ENCODE assay signal across 30 cellular contexts in the genomic region with DNA sequence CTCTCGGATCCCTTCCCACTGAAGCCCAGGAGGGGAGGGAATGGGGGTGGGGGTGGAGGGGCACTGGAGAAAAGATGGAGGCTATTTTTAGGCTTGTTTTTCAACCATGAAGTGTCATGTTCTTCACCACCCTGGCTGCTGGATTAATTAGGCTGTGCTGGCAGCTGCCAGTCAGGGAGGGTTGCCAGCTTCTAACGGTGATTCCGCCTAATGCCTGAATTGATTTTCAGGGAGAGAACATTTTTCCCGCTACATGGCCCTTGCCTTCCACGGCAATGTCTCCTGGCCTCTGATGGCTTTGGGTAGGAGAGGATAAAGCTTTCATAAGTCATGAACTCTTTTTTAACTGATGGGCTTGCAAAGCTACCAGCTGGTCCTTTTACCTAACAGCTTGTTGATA.
A peak's percentile ranks its signal among the peaks of the same experiment; 100 is the strongest.
DNase-seq lines count a peak whose midpoint lies in the region; ATAC-seq, FAIRE-seq and TF ChIP-seq lines count a peak whose summit lies in the region.
"Had no signal": no experiment of that assay in that cellular context is flagged by ENCODE, and none has a peak within 500 bp of the region (broad histone marks: within the 10 kb centered on the region; RNA-seq: fewer than 3 reads in every experiment).

No MANE protein-coding gene starts in this region.

- TF ChIP-seq CTCF in activated CD8-positive, alpha-beta T cell treated with anti-CD3 and anti-CD28 coated beads for 36 hours (IDR thresholded peaks at IDR 0.05): no peak
- TF ChIP-seq CTCF in endodermal cell (conservative IDR thresholded peaks at IDR 0.05): no peak

- peak overlapping the region; percentile 69 for H3K27ac Mint-ChIP-seq in activated CD8-positive, alpha-beta T cell treated with anti-CD3 and anti-CD28 coated beads for 36 hours
- no peak overlapping the region for H3K27ac Mint-ChIP-seq in activated CD8-positive, alpha-beta T cell treated with anti-CD3 and anti-CD28 coated beads, Interleukin-2, amount 10 ng/mL, durations not matched to agents 7 days and 5 days
- no peak overlapping the region for H3K27ac Mint-ChIP-seq in endodermal cell
- H3K27ac Mint-ChIP-seq: activated naive CD8-positive, alpha-beta T cell treated with anti-CD3 and anti-CD28 coated beads for 36 hours; activated T-helper 17 cell treated with anti-CD3 and anti-CD28 coated beads, Interleukin-2, amount 50 U/mL, for 72 hours; B cell had no signal

- POLR2A ChIA-PET in activated CD8-positive, alpha-beta T cell treated with anti-CD3 and anti-CD28 coated beads for 36 hours (lab: Charles Lee): interaction anchor here (1.2 kb wide), 1 partner anchor 9 kb away, joined by 4 read pairs; no protein-coding TSS in a partner anchor
- POLR2A ChIA-PET in activated CD8-positive, alpha-beta T cell treated with anti-CD3 and anti-CD28 coated beads, Interleukin-2, amount 10 ng/mL, durations not matched to agents 7 days and 5 days (lab: Charles Lee): interaction anchor here (0.7 kb wide), 1 partner anchor 173 kb away, joined by 3 read pairs; no protein-coding TSS in a partner anchor

- CTCF ChIA-PET in activated CD8-positive, alpha-beta T cell treated with anti-CD3 and anti-CD28 coated beads for 36 hours (lab: Charles Lee): interaction anchor here (1.4 kb wide), 1 partner anchor 14 kb away, joined by 5 read pairs; no protein-coding TSS in a partner anchor
- CTCF ChIA-PET in activated CD8-positive, alpha-beta T cell treated with anti-CD3 and anti-CD28 coated beads, Interleukin-2, amount 10 ng/mL, durations not matched to agents 7 days and 5 days (lab: Charles Lee): interaction anchor here (0.9 kb wide), 1 partner anchor 166 kb away, joined by 3 read pairs; no protein-coding TSS in a partner anchor

- H3K9ac ChIP-seq in endodermal cell (ENCODE audit: extremely low read depth, low read length, poor library complexity, severe bottlenecking): no peak overlapping the region
- H3K9ac ChIP-seq in skeletal muscle tissue (ENCODE audit: low read depth in 1 of 3, low read length in 3 of 3): peak overlapping the region in 1 of 3 donors; percentile 53

- peaks cover 21% of the 10 kb centered on the region for H3K4me1 Mint-ChIP-seq in activated CD8-positive, alpha-beta T cell treated with anti-CD3 and anti-CD28 coated beads for 36 hours (ENCODE audit: low read depth)
- peaks cover 9% of the 10 kb centered on the region for H3K4me1 Mint-ChIP-seq in activated CD8-positive, alpha-beta T cell treated with anti-CD3 and anti-CD28 coated beads, Interleukin-2, amount 10 ng/mL, durations not matched to agents 7 days and 5 days (ENCODE audit: low read depth)
- H3K4me1 Mint-ChIP-seq in endodermal cell: no peaks in the 10 kb centered on the region

- DNase-seq in activated CD8-positive, alpha-beta T cell treated with anti-CD3 and anti-CD28 coated beads for 36 hours: no peak
- DNase-seq in activated CD8-positive, alpha-beta T cell treated with anti-CD3 and anti-CD28 coated beads, Interleukin-2, amount 10 ng/mL, durations not matched to agents 7 days and 5 days: no peak
- DNase-seq in NCI-H446 (lab: John Stamatoyannopoulos, UW) (peak; percentile 68 to 93), endodermal cell (peak; percentile 39), LoVo (ENCODE audit: low spot score) (no peak), HTR-8/SVneo (ENCODE audit: insufficient read length, low spot score) (no peak), HT-29 (ENCODE audit: low spot score) (no peak)
- DNase-seq: activated CD4-positive, alpha-beta T cell treated with anti-CD3 and anti-CD28 coated beads, Interleukin-2, amount 50 U/mL, for 1 hour; activated CD8-positive, alpha-beta memory T cell treated with anti-CD3 and anti-CD28 coated beads, Interleukin-2, amount 50 U/mL, for 4 hours; activated naive CD8-positive, alpha-beta T cell treated with anti-CD3 and anti-CD28 coated beads for 36 hours; DMS79; effector memory CD4-positive, alpha-beta T cell; Karpas-422; NCI-H2227 treated with DMSO at 0.1 percent for 48 hours; spleen; stimulated activated CD4-positive, alpha-beta T cell treated with anti-CD3 and anti-CD28 coated beads, Interleukin-4, amount 100 ng/mL, for 24 hours; stomach had no signal

- H3K36me3 Mint-ChIP-seq in activated CD8-positive, alpha-beta T cell treated with anti-CD3 and anti-CD28 coated beads for 36 hours (ENCODE audit: low read depth): peaks cover 7% of the 10 kb centered on the region
- peaks cover 20% of the 10 kb centered on the region for H3K36me3 Mint-ChIP-seq in activated CD8-positive, alpha-beta T cell treated with anti-CD3 and anti-CD28 coated beads, Interleukin-2, amount 10 ng/mL, durations not matched to agents 7 days and 5 days (ENCODE audit: low read depth)
- H3K36me3 Mint-ChIP-seq in endodermal cell (ENCODE audit: low read depth): peaks cover 15% of the 10 kb centered on the region

- H3K4me3 Mint-ChIP-seq in activated CD8-positive, alpha-beta T cell treated with anti-CD3 and anti-CD28 coated beads for 36 hours: no peak overlapping the region
- no peak overlapping the region for H3K4me3 Mint-ChIP-seq in activated CD8-positive, alpha-beta T cell treated with anti-CD3 and anti-CD28 coated beads, Interleukin-2, amount 10 ng/mL, durations not matched to agents 7 days and 5 days
- no peak overlapping the region for H3K4me3 Mint-ChIP-seq in endodermal cell
- H3K4me3 Mint-ChIP-seq: activated naive CD8-positive, alpha-beta T cell treated with anti-CD3 and anti-CD28 coated beads for 36 hours; activated T-helper 17 cell treated with anti-CD3 and anti-CD28 coated beads, Interleukin-2, amount 50 U/mL, for 72 hours; B cell had no signal

- no peak for ATAC-seq in activated CD8-positive, alpha-beta T cell treated with anti-CD3 and anti-CD28 coated beads for 36 hours
- no peak for ATAC-seq in activated CD8-positive, alpha-beta T cell treated with anti-CD3 and anti-CD28 coated beads, Interleukin-2, amount 10 ng/mL, durations not matched to agents 7 days and 5 days
- ATAC-seq: activated T-helper 17 cell treated with anti-CD3 and anti-CD28 coated beads, Interleukin-2, amount 50 U/mL, for 72 hours; Panc1 had no signal

- no peak overlapping the region for H3K4me3 ChIP-seq in endodermal cell (ENCODE audit: low read length)
- H3K4me3 ChIP-seq in skeletal muscle tissue (ENCODE audit: low read length in 3 of 3): peak overlapping the region in 2 of 3 donors; percentile 22 to 47
- H3K4me3 ChIP-seq: esophagus muscularis mucosa, prostate gland, SK-N-MC, spleen, stomach, tibial nerve had no signal

- H3K27me3 ChIP-seq in endodermal cell (ENCODE audit: control insufficient read depth, insufficient read depth, low read length, poor library complexity, severe bottlenecking): no peaks in the 10 kb centered on the region
- no peaks in the 10 kb centered on the region for H3K27me3 ChIP-seq in skeletal muscle tissue (ENCODE audit: control insufficient read depth in 3 of 3, insufficient read depth in 3 of 3, low read length in 3 of 3)
- H3K27me3 ChIP-seq: esophagus muscularis mucosa, spleen, stomach, tibial nerve had no signal

- H3K27me3 Mint-ChIP-seq in activated CD8-positive, alpha-beta T cell treated with anti-CD3 and anti-CD28 coated beads for 36 hours: no peaks in the 10 kb centered on the region
- no peaks in the 10 kb centered on the region for H3K27me3 Mint-ChIP-seq in activated CD8-positive, alpha-beta T cell treated with anti-CD3 and anti-CD28 coated beads, Interleukin-2, amount 10 ng/mL, durations not matched to agents 7 days and 5 days (ENCODE audit: low read depth)
- no peaks in the 10 kb centered on the region for H3K27me3 Mint-ChIP-seq in endodermal cell (ENCODE audit: insufficient read depth)
- H3K27me3 Mint-ChIP-seq: activated naive CD8-positive, alpha-beta T cell treated with anti-CD3 and anti-CD28 coated beads for 36 hours; activated T-helper 17 cell treated with anti-CD3 and anti-CD28 coated beads, Interleukin-2, amount 50 U/mL, for 72 hours; B cell had no signal

- H3K4me1 ChIP-seq in endodermal cell (ENCODE audit: control insufficient read depth, insufficient read depth, low read length) (no peaks in the 10 kb centered on the region), skeletal muscle tissue (ENCODE audit: control insufficient read depth in 3 of 3, insufficient read depth in 3 of 3, low read length in 3 of 3) (peaks cover 8 to 14% (median 9%) of the 10 kb centered on the region in 3 donors)

- H3K36me3 ChIP-seq in endodermal cell (ENCODE audit: control insufficient read depth, insufficient read depth, low read length) (no peaks in the 10 kb centered on the region), skeletal muscle tissue (ENCODE audit: control insufficient read depth in 3 of 3, insufficient read depth in 3 of 3, low read length in 3 of 3) (no peaks in the 10 kb centered on the region)
- H3K36me3 ChIP-seq: esophagus muscularis mucosa, prostate gland, stomach, tibial nerve had no signal

- H3K9me3 Mint-ChIP-seq in activated CD8-positive, alpha-beta T cell treated with anti-CD3 and anti-CD28 coated beads for 36 hours: no peaks in the 10 kb centered on the region
- no peaks in the 10 kb centered on the region for H3K9me3 Mint-ChIP-seq in activated CD8-positive, alpha-beta T cell treated with anti-CD3 and anti-CD28 coated beads, Interleukin-2, amount 10 ng/mL, durations not matched to agents 7 days and 5 days (ENCODE audit: insufficient read depth)
- H3K9me3 Mint-ChIP-seq in endodermal cell: no peaks in the 10 kb centered on the region
- H3K9me3 Mint-ChIP-seq: activated naive CD8-positive, alpha-beta T cell treated with anti-CD3 and anti-CD28 coated beads for 36 hours; activated T-helper 17 cell treated with anti-CD3 and anti-CD28 coated beads, Interleukin-2, amount 50 U/mL, for 72 hours had no signal

- intact Hi-C loops in activated CD8-positive, alpha-beta T cell treated with anti-CD3 and anti-CD28 coated beads for 36 hours (cut with micrococcal nuclease): no loop called here

- WGBS in endodermal cell (ENCODE audit: insufficient coverage in 1 of 2, insufficient read length in 1 of 2), 2 experiments: 96 to 100% methylated on average over 4 to 5 of the region's 5 CpGs

- no peak overlapping the region for H3K27ac ChIP-seq in endodermal cell (ENCODE audit: low read depth, low read length)
- H3K27ac ChIP-seq in skeletal muscle tissue (ENCODE audit: low read depth, low read length): no peak overlapping the region
- H3K27ac ChIP-seq: esophagus muscularis mucosa, prostate gland, SK-N-MC, spleen, tibial nerve, VCaP had no signal

- FAIRE-seq in HTR-8/SVneo (lab: Jason Lieb, UNC): no peak
- FAIRE-seq: A204.1, astrocyte, frontal cortex, islet of Langerhans had no signal

- no peaks in the 10 kb centered on the region for H3K9me3 ChIP-seq in endodermal cell (ENCODE audit: control insufficient read depth, low read length)
- no peaks in the 10 kb centered on the region for H3K9me3 ChIP-seq in skeletal muscle tissue (ENCODE audit: control insufficient read depth in 3 of 3, low read length in 3 of 3)
- H3K9me3 ChIP-seq: esophagus muscularis mucosa, prostate gland, spleen, stomach, tibial nerve had no signal

Comparison
In these comparisons a context has a peak if more than half of its experiments do, and no peak if none do; other contexts are left out.
1. DNase-seq: peak in NCI-H446 (2 of 2) and endodermal cell (single experiment); none in activated CD8-positive, alpha-beta T cell treated with anti-CD3 and anti-CD28 coated beads for 36 hours (single experiment), activated CD8-positive, alpha-beta T cell treated with anti-CD3 and anti-CD28 coated beads, Interleukin-2, amount 10 ng/mL, durations not matched to agents 7 days and 5 days (single experiment), LoVo (single experiment), HTR-8/SVneo (single experiment) and HT-29 (single experiment).